1 cellular context compared by ENCODE assay signal in genomic region chr16:75591001-75591852, GRCh38.
TF ChIP-seq lines count a peak whose summit lies in the region.

No MANE protein-coding gene starts in this region.

TF ChIP-seq in WTC11, 78 proteins besides CTCF, POLR2A, EP300 and RAD21 (continued from another document):
- TF ChIP-seq ZSCAN18 (CRISPR knock-in tag; IDR thresholded peaks at IDR 0.05) (no peak), FOXP4 (CRISPR knock-in tag; IDR thresholded peaks at IDR 0.05) (no peak), ZNF396 (CRISPR knock-in tag; IDR thresholded peaks at IDR 0.05; ENCODE audit: borderline replicate concordance) (no peak), HMGA2 (CRISPR knock-in tag; IDR thresholded peaks at IDR 0.05) (no peak), NR1H2 (CRISPR knock-in tag; IDR thresholded peaks at IDR 0.05) (no peak), ZNF219 (CRISPR knock-in tag; IDR thresholded peaks at IDR 0.05; ENCODE audit: borderline replicate concordance) (no peak), CREM (CRISPR knock-in tag; IDR thresholded peaks at IDR 0.05) (no peak)
